11 cellular contexts compared by ENCODE assay signal in the genomic region with DNA sequence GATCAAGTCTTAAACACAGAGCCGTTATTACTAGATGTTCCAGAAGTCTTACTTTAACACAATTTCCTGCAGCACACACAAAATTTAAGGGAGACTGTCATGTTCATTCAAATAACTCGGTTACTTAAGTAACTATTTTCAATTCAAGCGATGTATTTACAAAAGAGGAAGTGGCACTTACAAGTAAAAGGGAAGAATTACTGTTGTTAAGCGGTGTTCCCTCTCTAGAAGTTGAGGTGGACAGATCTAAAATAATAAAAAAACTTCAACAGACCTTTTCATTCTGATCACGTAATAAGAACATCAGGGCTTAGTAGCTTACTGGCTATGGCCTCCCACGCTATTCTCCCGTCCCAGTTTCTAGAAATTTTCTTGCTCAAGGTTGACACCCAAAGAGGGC. TPM values are rescaled to one million over a fixed set of nuclear protein-coding genes. Genes with fewer than 3 reads are reported as not detected.
DNase-seq lines count a peak whose midpoint lies in the region; ATAC-seq lines count a peak whose summit lies in the region.
"Had no signal": no experiment of that assay in that cellular context is flagged by ENCODE, and none has a peak within 500 bp of the region (broad histone marks: within the 10 kb centered on the region; RNA-seq: fewer than 3 reads in every experiment).

No MANE protein-coding gene starts in this region.

- peak; percentile 40 to 48 for ATAC-seq in CD4-positive, CD25-positive, alpha-beta regulatory T cell (ENCODE audit: low read depth in 2 of 2)
- peak; percentile 37 for ATAC-seq in GM18520 (IDR thresholded peaks at IDR 0.05; ENCODE audit: unreplicated experiment)
- ATAC-seq in activated naive CD8-positive, alpha-beta T cell treated with anti-CD3 and anti-CD28 coated beads, Interleukin-2, amount 50 U/mL, for 24 hours = no peak
- no peak for ATAC-seq in HG03039 (IDR thresholded peaks at IDR 0.05; ENCODE audit: unreplicated experiment)
- ATAC-seq in HG03139 (IDR thresholded peaks at IDR 0.05; ENCODE audit: unreplicated experiment) = no peak
- ATAC-seq in left lobe of liver = no peak
- no peak for ATAC-seq in GM18870 (IDR thresholded peaks at IDR 0.05; ENCODE audit: unreplicated experiment)
- ATAC-seq: stimulated activated naive CD8-positive, alpha-beta T cell treated with anti-CD3 and anti-CD28 coated beads, Interleukin-15, Interleukin-2, amounts not matched to agents 100 U/mL and 50 U/mL, for 24 hours had no signal

- H3K4me3 Mint-ChIP-seq in CD4-positive, CD25-positive, alpha-beta regulatory T cell = peak overlapping the region; percentile 15 to 74 (median 70)
- H3K4me3 Mint-ChIP-seq in activated naive CD8-positive, alpha-beta T cell treated with anti-CD3 and anti-CD28 coated beads, Interleukin-2, amount 50 U/mL, for 24 hours = no peak overlapping the region

- peak overlapping the region; percentile 78 for H3K4me3 ChIP-seq in CD4-positive, CD25-positive, alpha-beta regulatory T cell (ENCODE audit: low read depth, low read length)

- peak in 1 of 3 donors; percentile 65 for DNase-seq in CD4-positive, CD25-positive, alpha-beta regulatory T cell
- peak; percentile 89 for DNase-seq in NOMO-1 treated with DMSO at 0.1 percent for 48 hours (lab: John Stamatoyannopoulos, UW; ENCODE audit: unreplicated experiment)
- DNase-seq in activated naive CD8-positive, alpha-beta T cell treated with anti-CD3 and anti-CD28 coated beads, Interleukin-2, amount 50 U/mL, for 24 hours = no peak
- no peak for DNase-seq in left lobe of liver (ENCODE audit: low spot score)
- DNase-seq: kidney; NCI-H2227 treated with DMSO at 0.1 percent for 48 hours; stimulated activated naive CD8-positive, alpha-beta T cell treated with anti-CD3 and anti-CD28 coated beads, Interleukin-15, Interleukin-2, amounts not matched to agents 100 U/mL and 50 U/mL, for 24 hours had no signal

- peaks cover 76% of the 10 kb centered on the region for H3K36me3 ChIP-seq in CD4-positive, CD25-positive, alpha-beta regulatory T cell (ENCODE audit: control insufficient read depth, insufficient read depth, low read length)

- peak overlapping the region; percentile 84 to 95 (median 84) for H3K27ac Mint-ChIP-seq in CD4-positive, CD25-positive, alpha-beta regulatory T cell
- H3K27ac Mint-ChIP-seq in activated naive CD8-positive, alpha-beta T cell treated with anti-CD3 and anti-CD28 coated beads, Interleukin-2, amount 50 U/mL, for 24 hours = peak overlapping the region; percentile 22

- H3K36me3 Mint-ChIP-seq in CD4-positive, CD25-positive, alpha-beta regulatory T cell = peaks cover 47% of the 10 kb centered on the region
- peaks cover 59% of the 10 kb centered on the region for H3K36me3 Mint-ChIP-seq in activated naive CD8-positive, alpha-beta T cell treated with anti-CD3 and anti-CD28 coated beads, Interleukin-2, amount 50 U/mL, for 24 hours (ENCODE audit: low read depth)

- H3K4me1 ChIP-seq in CD4-positive, CD25-positive, alpha-beta regulatory T cell (ENCODE audit: control insufficient read depth, insufficient read depth, low read length, poor library complexity, severe bottlenecking) = peaks cover 17% of the 10 kb centered on the region

- H3K9me3 Mint-ChIP-seq in CD4-positive, CD25-positive, alpha-beta regulatory T cell = no peaks in the 10 kb centered on the region
- H3K9me3 Mint-ChIP-seq in activated naive CD8-positive, alpha-beta T cell treated with anti-CD3 and anti-CD28 coated beads, Interleukin-2, amount 50 U/mL, for 24 hours = no peaks in the 10 kb centered on the region

- H3K27me3 ChIP-seq in CD4-positive, CD25-positive, alpha-beta regulatory T cell (ENCODE audit: control insufficient read depth, insufficient read depth, low read length) = no peaks in the 10 kb centered on the region

- H3K4me1 Mint-ChIP-seq in CD4-positive, CD25-positive, alpha-beta regulatory T cell = peaks cover 21 to 43% (median 27%) of the 10 kb centered on the region in 4 donors
- H3K4me1 Mint-ChIP-seq in activated naive CD8-positive, alpha-beta T cell treated with anti-CD3 and anti-CD28 coated beads, Interleukin-2, amount 50 U/mL, for 24 hours = peaks cover 9% of the 10 kb centered on the region

- no peaks in the 10 kb centered on the region for H3K9me3 ChIP-seq in CD4-positive, CD25-positive, alpha-beta regulatory T cell (ENCODE audit: control insufficient read depth in 2 of 2, low read length in 2 of 2)

- peak overlapping the region; percentile 74 for H3K27ac ChIP-seq in CD4-positive, CD25-positive, alpha-beta regulatory T cell (ENCODE audit: insufficient read depth, low read length, poor library complexity, severe bottlenecking)

- H3K27me3 Mint-ChIP-seq in CD4-positive, CD25-positive, alpha-beta regulatory T cell = no peaks in the 10 kb centered on the region
- H3K27me3 Mint-ChIP-seq in activated naive CD8-positive, alpha-beta T cell treated with anti-CD3 and anti-CD28 coated beads, Interleukin-2, amount 50 U/mL, for 24 hours = no peaks in the 10 kb centered on the region

RNA-seq across cellular contexts. Expression of a gene that starts 26.2 kb away (rescaled TPM):
- total RNA-seq in CD4-positive, CD25-positive, alpha-beta regulatory T cell = 178 TPM
- polyA plus RNA-seq in CD4-positive, CD25-positive, alpha-beta regulatory T cell = 10 to 100 TPM; 64.9 to 77.2 (median 70.0) TPM
- total RNA-seq in left lobe of liver = 49.1 TPM

RNA-seq across cellular contexts. Expression of a gene that starts 28.2 kb away (rescaled TPM):
- total RNA-seq in CD4-positive, CD25-positive, alpha-beta regulatory T cell = 157 TPM
- 10 to 100 TPM; 43.3 to 49.5 (median 47.5) TPM for polyA plus RNA-seq in CD4-positive, CD25-positive, alpha-beta regulatory T cell
- 20.5 TPM for total RNA-seq in left lobe of liver

Comparison
In these comparisons a context has a peak if more than half of its experiments do, and no peak if none do; other contexts are left out.
1. ATAC-seq: peak in CD4-positive, CD25-positive, alpha-beta regulatory T cell (2 of 2) and GM18520 (single experiment); none in activated naive CD8-positive, alpha-beta T cell treated with anti-CD3 and anti-CD28 coated beads, Interleukin-2, amount 50 U/mL, for 24 hours (single experiment), HG03039 (single experiment), HG03139 (single experiment), left lobe of liver (single experiment) and GM18870 (single experiment).